Comparison of ENCODE assay signal across 1 cellular context in genomic region chr10:87700031-87700796, GRCh38.
TF ChIP-seq lines count a peak whose summit lies in the region.

No MANE protein-coding gene starts in this region.

TF ChIP-seq in IMR-90, 13 proteins besides CTCF, POLR2A, EP300 and RAD21:
- no peak for TF ChIP-seq NFE2L2 (IDR thresholded peaks at IDR 0.05; ENCODE audit: low read depth, low read length)
- no peak; the same call in 1 of the 2 replicates for TF ChIP-seq MAFK (IDR thresholded peaks at IDR 0.05; ENCODE audit: low read depth, low read length)
- TF ChIP-seq SMC3 (IDR thresholded peaks at IDR 0.05; ENCODE audit: low read depth, low read length), result no peak
- TF ChIP-seq CEBPB (IDR thresholded peaks at IDR 0.05; ENCODE audit: low read depth, low read length), result peak; percentile 83
- TF ChIP-seq MXI1 (IDR thresholded peaks at IDR 0.05; ENCODE audit: borderline replicate concordance, low read depth, low read length), result no peak
- TF ChIP-seq FOS (IDR thresholded peaks at IDR 0.05; ENCODE audit: low read depth, low read length), result peak; percentile 49; the same call in 1 of the 2 replicates
